ENCODE assay signal across 26 cellular contexts in the genomic region with DNA sequence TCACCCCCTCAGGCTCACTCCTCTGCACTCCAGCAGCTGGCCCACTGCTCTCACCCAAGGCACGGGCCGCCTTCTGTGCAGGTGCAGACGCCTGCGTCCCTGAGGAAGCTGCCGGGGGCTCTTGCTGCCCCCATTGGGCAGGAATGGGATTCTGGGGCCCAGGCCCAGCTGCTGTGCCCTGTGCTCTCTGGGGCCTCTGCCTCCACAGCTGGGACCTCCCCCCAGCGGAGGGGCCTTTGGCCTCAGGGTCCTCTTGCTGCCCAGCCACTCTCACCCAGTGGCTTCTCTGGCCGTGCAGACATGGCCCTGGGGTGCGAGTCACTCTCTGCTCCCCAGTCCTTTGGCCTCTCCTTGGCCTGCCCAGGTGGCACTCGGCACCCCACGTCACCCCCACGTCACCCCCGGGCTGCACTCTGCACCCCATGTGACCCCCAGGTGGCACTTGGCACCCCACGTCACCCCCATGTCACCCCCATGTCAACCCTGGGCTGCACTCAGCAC. TPM values are rescaled to one million over a fixed set of nuclear protein-coding genes. Genes with fewer than 3 reads are reported as not detected.
DNase-seq lines count a peak whose midpoint lies in the region; ATAC-seq, FAIRE-seq and TF ChIP-seq lines count a peak whose summit lies in the region.
"Had no signal": no experiment of that assay in that cellular context is flagged by ENCODE, and none has a peak within 500 bp of the region (broad histone marks: within the 10 kb centered on the region; RNA-seq: fewer than 3 reads in every experiment).

No MANE protein-coding gene starts in this region.

- no peak for ATAC-seq in GM21723 (IDR thresholded peaks at IDR 0.05; ENCODE audit: unreplicated experiment)
- ATAC-seq: activated naive CD4-positive, alpha-beta T cell treated with anti-CD3 and anti-CD28 coated beads, Interleukin-2, amount 50 U/mL, for 72 hours; HCT116; stimulated activated naive CD8-positive, alpha-beta T cell treated with anti-CD3 and anti-CD28 coated beads, Interleukin-15, amount 100 ng/mL, for 72 hours had no signal

- CTCF ChIA-PET in HEK293 (lab: Yijun Ruan, JAX), result no interaction called here

- no peak for TF ChIP-seq EP300 in sigmoid colon (IDR thresholded peaks at IDR 0.05)

- peak overlapping the region; percentile 66 for H3K4me2 ChIP-seq in BLaER1

- H3K4me1 ChIP-seq in BLaER1 (peaks cover 62% of the 10 kb centered on the region), HEK293 (ENCODE audit: control insufficient read depth, insufficient read depth, low read length) (no peaks in the 10 kb centered on the region), kidney (ENCODE audit: control insufficient read depth in 1 of 2, insufficient read depth in 1 of 2, low read depth in 1 of 2, low read length in 2 of 2) (no peaks in the 10 kb centered on the region), sigmoid colon (peaks cover 0 to 32% (median 25%) of the 10 kb centered on the region in 4 donors)
- H3K4me1 ChIP-seq: ascending aorta, SJSA1, thyroid gland had no signal

- no peak for FAIRE-seq in kidney (lab: Jason Lieb, UNC)
- FAIRE-seq: endothelial cell of umbilical vein, K562 had no signal

- TF ChIP-seq POLR2A in sigmoid colon (IDR thresholded peaks at IDR 0.05), result no peak

- intact Hi-C loops in kidney (cut with DNase I), result no loop called here
- intact Hi-C loops in sigmoid colon (cut with DNase I), result loop anchor here (5.0 kb wide), 1 partner anchor 99 kb away; the partner anchor contains the start of gene CFAP410

- peaks cover 1% of the 10 kb centered on the region; the same call in 1 of the 2 replicates for H3K9me3 ChIP-seq in BLaER1
- H3K9me3 ChIP-seq in HEK293 (ENCODE audit: control insufficient read depth, insufficient read depth, low read depth, low read length), result no peaks in the 10 kb centered on the region
- H3K9me3 ChIP-seq in kidney (ENCODE audit: control insufficient read depth in 1 of 2, low read length in 2 of 2), result no peaks in the 10 kb centered on the region
- no peaks in the 10 kb centered on the region for H3K9me3 ChIP-seq in sigmoid colon
- H3K9me3 ChIP-seq: ascending aorta, SJSA1, thyroid gland had no signal

- H3K4me3 ChIP-seq in BLaER1 (no peak overlapping the region), HEK293 (ENCODE audit: low read depth, low read length) (no peak overlapping the region), kidney (ENCODE audit: low read length in 2 of 2) (no peak overlapping the region), sigmoid colon (no peak overlapping the region)
- H3K4me3 ChIP-seq: ascending aorta, cardiac muscle cell, K562, SJSA1, thyroid gland had no signal

- 91 to 95% methylated on average over 13 of the region's 13 CpGs for WGBS in sigmoid colon, 2 donors

- DNase-seq in kidney (peak; percentile 55), sigmoid colon (peak; percentile 56), NCI-H2196 treated with DMSO at 0.1 percent for 48 hours (lab: John Stamatoyannopoulos, UW; ENCODE audit: unreplicated experiment) (no peak), NCI-H526 treated with DMSO at 0.1 percent for 48 hours (lab: John Stamatoyannopoulos, UW) (no peak)
- DNase-seq: activated CD4-positive, CD25-positive, alpha-beta regulatory T cell; dermis blood vessel endothelial cell; DND-41; NCI-H1092 treated with DMSO at 0.1 percent for 48 hours; NCI-H187; NCI-H2171 treated with DMSO at 0.1 percent for 48 hours; NCI-H526; stimulated activated naive CD8-positive, alpha-beta T cell treated with anti-CD3 and anti-CD28 coated beads, Interleukin-15, amount 100 ng/mL, for 72 hours; thyroid gland had no signal

- TF ChIP-seq CTCF in HEK293 (tag by site-specific recombination; IDR thresholded peaks at IDR 0.05) (no peak), kidney (IDR thresholded peaks at IDR 0.05; ENCODE audit: borderline replicate concordance, extremely low read depth, insufficient read depth) (no peak), sigmoid colon (IDR thresholded peaks at IDR 0.05) (no peak)

- H3K36me3 ChIP-seq in BLaER1 (peaks cover 100% of the 10 kb centered on the region), HEK293 (ENCODE audit: control insufficient read depth in 2 of 2, insufficient read depth in 1 of 2, low read length in 2 of 2) (no peaks in the 10 kb centered on the region), kidney (ENCODE audit: control insufficient read depth in 1 of 2, insufficient read depth in 2 of 2, low read length in 2 of 2) (no peaks in the 10 kb centered on the region), sigmoid colon (no peaks in the 10 kb centered on the region)
- H3K36me3 ChIP-seq: ascending aorta, cardiac muscle cell, SJSA1, thyroid gland had no signal

- H3K27me3 ChIP-seq in BLaER1 (no peaks in the 10 kb centered on the region), sigmoid colon (no peaks in the 10 kb centered on the region)
- H3K27me3 ChIP-seq: ascending aorta, cardiac muscle cell, SJSA1, thyroid gland had no signal

- POLR2A ChIA-PET in HEK293 (lab: Yijun Ruan, JAX), result no interaction called here

- H4K20me1 ChIP-seq in BLaER1, result peaks cover 70% of the 10 kb centered on the region

- H3K9ac ChIP-seq in BLaER1 (peak overlapping the region; percentile 41; the same call in 1 of the 2 replicates), kidney (ENCODE audit: low read length in 2 of 2) (no peak overlapping the region)

- H3K27ac ChIP-seq in BLaER1 (peak overlapping the region; percentile 55), HEK293 (ENCODE audit: extremely low read depth, low read depth, low read length) (no peak overlapping the region), kidney (ENCODE audit: low read depth in 2 of 2, low read length in 2 of 2) (no peak overlapping the region), sigmoid colon (no peak overlapping the region)
- H3K27ac ChIP-seq: ascending aorta, C4-2B, cardiac muscle cell, SJSA1, thyroid gland had no signal

TF ChIP-seq in HEK293, 187 proteins besides CTCF, POLR2A, EP300 and RAD21 (continues in another document):
- TF ChIP-seq PRDM10 (tag by site-specific recombination; IDR thresholded peaks at IDR 0.05) (no peak), SP3 (tag by site-specific recombination; IDR thresholded peaks at IDR 0.05) (no peak), ZFP37 (tag by site-specific recombination; IDR thresholded peaks at IDR 0.05) (no peak), ZBTB10 (tag by site-specific recombination; IDR thresholded peaks at IDR 0.05) (peak; percentile 65; the same call in 1 of the 2 replicates), KLF1 (tag by site-specific recombination; IDR thresholded peaks at IDR 0.05) (no peak), ZNF510 (tag by site-specific recombination; IDR thresholded peaks at IDR 0.05; ENCODE audit: insufficient replicate concordance) (no peak), ZFHX2 (tag by site-specific recombination; conservative IDR thresholded peaks at IDR 0.05) (no peak), ZNF202 (tag by site-specific recombination; IDR thresholded peaks at IDR 0.05; ENCODE audit: borderline replicate concordance) (no peak), GLIS2 (tag by site-specific recombination; IDR thresholded peaks at IDR 0.05) (peak; percentile 45; the same call in 1 of the 2 replicates), ZNF558 (tag by site-specific recombination; IDR thresholded peaks at IDR 0.05) (no peak), ZSCAN23 (tag by site-specific recombination; IDR thresholded peaks at IDR 0.05) (no peak)

RNA-seq across cellular contexts. Expression of gene LRRC3, which starts 19.1 kb away (rescaled TPM):
- total RNA-seq in kidney (1.4 TPM), sigmoid colon (1 to 10 TPM; 3.9 to 7.1 (median 5.4) TPM)
- polyA plus RNA-seq in kidney (ENCODE audit: insufficient read depth, low read depth, low replicate concordance) (0.60 TPM), sigmoid colon (1 to 10 TPM in 1 of 3 donors, under 1 TPM in 2; under 0.01 to 2.9 (median 0.46) TPM)
- total RNA-seq: HT1080, M059J had no signal

Comparison
In these comparisons a context has a peak if more than half of its experiments do, and no peak if none do; other contexts are left out.
1. DNase-seq: peak in kidney (single experiment) and sigmoid colon (single experiment); none in NCI-H2196 treated with DMSO at 0.1 percent for 48 hours (single experiment) and NCI-H526 treated with DMSO at 0.1 percent for 48 hours (single experiment).